21 cellular contexts compared by ENCODE assay signal in the genomic region with DNA sequence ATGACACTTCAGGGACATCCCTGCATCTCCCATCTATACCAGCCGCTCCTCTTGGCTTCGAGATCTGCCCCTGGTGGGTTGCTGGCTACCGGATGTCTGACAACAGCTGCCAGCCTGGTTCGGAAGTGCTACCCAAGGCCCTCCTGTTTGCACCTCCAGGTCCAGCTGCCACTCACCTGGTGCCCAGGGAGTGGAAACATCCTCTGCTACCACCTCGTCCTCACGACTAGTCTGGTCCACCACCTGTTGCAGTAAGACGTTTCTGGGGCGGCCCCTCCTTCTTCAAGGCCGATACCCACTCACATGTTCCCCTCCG. TPM values are rescaled to one million over a fixed set of nuclear protein-coding genes. Genes with fewer than 3 reads are reported as not detected.
A peak's percentile ranks its signal among the peaks of the same experiment; 100 is the strongest.
DNase-seq lines count a peak whose midpoint lies in the region; ATAC-seq, FAIRE-seq and TF ChIP-seq lines count a peak whose summit lies in the region.
"Had no signal": no experiment of that assay in that cellular context is flagged by ENCODE, and none has a peak within 500 bp of the region (broad histone marks: within the 10 kb centered on the region; RNA-seq: fewer than 3 reads in every experiment).

No MANE protein-coding gene starts in this region.

- FAIRE-seq in kidney (lab: Jason Lieb, UNC) = no peak
- FAIRE-seq: A549, GM12878 had no signal

- peaks cover 38% of the 10 kb centered on the region for H3K27me3 ChIP-seq in OCI-LY3 (ENCODE audit: low read depth, low read length)

- H3K36me3 ChIP-seq in OCI-LY3 (replicated peaks; ENCODE audit: low read depth, low read length) (no peaks in the 10 kb centered on the region), kidney (ENCODE audit: control insufficient read depth in 1 of 2, insufficient read depth in 2 of 2, low read length in 2 of 2) (no peaks in the 10 kb centered on the region)

- peaks cover 13% of the 10 kb centered on the region for H3K4me1 ChIP-seq in OCI-LY3 (ENCODE audit: low read length)
- no peaks in the 10 kb centered on the region for H3K4me1 ChIP-seq in kidney (ENCODE audit: control insufficient read depth in 1 of 2, insufficient read depth in 1 of 2, low read depth in 1 of 2, low read length in 2 of 2)
- H3K4me1 ChIP-seq: A549 had no signal

- no peaks in the 10 kb centered on the region for H3K79me2 ChIP-seq in OCI-LY3 (ENCODE audit: low read length)

- DNase-seq in activated T-cell treated with anti-CD3 and anti-CD28 coated beads, Interleukin-2, amount 50 U/mL, for 1 hour = peak; percentile 10
- DNase-seq in activated T-cell treated with anti-CD3 and anti-CD28 coated beads for 4 hours (no peak), kidney (peak; percentile 46), posterior vena cava (ENCODE audit: low spot score) (peak; percentile 69), OCI-M2 (lab: John Stamatoyannopoulos, UW; ENCODE audit: unreplicated experiment) (no peak)
- no peak for DNase-seq in activated effector memory CD4-positive, alpha-beta T cell treated with anti-CD3 and anti-CD28 coated beads, Interleukin-2, amount 50 U/mL, for 16 hours
- DNase-seq: CD4-positive, alpha-beta T cell; DMS53; EL; GOT3; NCI-H1105; NCI-H2107; NCI-H226; NCI-H524 treated with DMSO at 0.1 percent for 48 hours; SHP77 treated with DMSO at 0.1 percent for 48 hours had no signal

- H3K9me3 ChIP-seq in OCI-LY3 (ENCODE audit: insufficient read depth, low read length) (no peaks in the 10 kb centered on the region), kidney (ENCODE audit: control insufficient read depth in 1 of 2, low read length in 2 of 2) (no peaks in the 10 kb centered on the region)
- H3K9me3 ChIP-seq: A549, Caco-2, SK-N-SH had no signal

- H3K9ac ChIP-seq in OCI-LY3 (ENCODE audit: low read length) = no peak overlapping the region
- no peak overlapping the region for H3K9ac ChIP-seq in kidney (ENCODE audit: low read length in 2 of 2)
- H3K9ac ChIP-seq: SK-N-SH had no signal

- H3K4me3 ChIP-seq in OCI-LY3 (ENCODE audit: low read length) (no peak overlapping the region), kidney (ENCODE audit: low read length in 2 of 2) (no peak overlapping the region)
- H3K4me3 ChIP-seq: A549, GM12878 had no signal

- intact Hi-C loops in kidney (cut with DNase I) (no loop called here), posterior vena cava (cut with DNase I) (no loop called here)

- peak overlapping the region; percentile 65; the same call in 1 of the 2 replicates for H3K4me2 ChIP-seq in OCI-LY3 (ENCODE audit: low read length)
- H3K4me2 ChIP-seq: A549, SK-N-SH had no signal

- H3K27ac ChIP-seq in OCI-LY3 (ENCODE audit: low read length) = no peak overlapping the region
- no peak overlapping the region for H3K27ac ChIP-seq in kidney (ENCODE audit: low read depth in 2 of 2, low read length in 2 of 2)
- H3K27ac ChIP-seq: A549 had no signal

- no peak for ATAC-seq in GM21360 (IDR thresholded peaks at IDR 0.05; ENCODE audit: unreplicated experiment)
- ATAC-seq: A549, GM12878 had no signal

- TF ChIP-seq CTCF in OCI-LY3 (IDR thresholded peaks at IDR 0.05; ENCODE audit: low read depth, low read length) (no peak), kidney (IDR thresholded peaks at IDR 0.05; ENCODE audit: borderline replicate concordance, extremely low read depth, insufficient read depth) (no peak)

- no peaks in the 10 kb centered on the region for H4K20me1 ChIP-seq in OCI-LY3 (ENCODE audit: insufficient read depth, low read length)

- no peak overlapping the region for H2AFZ ChIP-seq in OCI-LY3 (ENCODE audit: low read depth, low read length)

RNA-seq across cellular contexts. Expression of gene PCMTD2, which starts 8.3 kb away (rescaled TPM):
- total RNA-seq in kidney = 53.8 TPM
- 25.0 TPM for polyA plus RNA-seq in kidney (ENCODE audit: insufficient read depth, low read depth, low replicate concordance)
- total RNA-seq in posterior vena cava = 10 to 100 TPM; 25.1 to 27.0 TPM

Comparison
In these comparisons a context has a peak if more than half of its experiments do, and no peak if none do; other contexts are left out.
1. DNase-seq: peak in activated T-cell treated with anti-CD3 and anti-CD28 coated beads, Interleukin-2, amount 50 U/mL, for 1 hour (single experiment), kidney (single experiment) and posterior vena cava (single experiment); none in activated T-cell treated with anti-CD3 and anti-CD28 coated beads for 4 hours (single experiment), OCI-M2 (single experiment) and activated effector memory CD4-positive, alpha-beta T cell treated with anti-CD3 and anti-CD28 coated beads, Interleukin-2, amount 50 U/mL, for 16 hours (single experiment).